ENCODE assay signal across 1 cellular context in genomic region chr12:109716512-109717389, GRCh38.
TF ChIP-seq lines count a peak whose summit lies in the region.

No MANE protein-coding gene starts in this region.

TF ChIP-seq in GM23338, 12 proteins besides CTCF, POLR2A, EP300 and RAD21 (continued from another document):
- TF ChIP-seq ZNF462 (CRISPR knock-in tag; IDR thresholded peaks at IDR 0.05) (no peak), CREB1 (CRISPR knock-in tag; IDR thresholded peaks at IDR 0.05; ENCODE audit: low read depth) (no peak), ZNF331 (CRISPR knock-in tag; IDR thresholded peaks at IDR 0.05; ENCODE audit: low read depth) (no peak), REST (IDR thresholded peaks at IDR 0.05; ENCODE audit: unreplicated experiment) (no peak), ETS1 (IDR thresholded peaks at IDR 0.05) (no peak), POLR2AphosphoS5 (IDR thresholded peaks at IDR 0.05; ENCODE audit: low read depth) (no peak), ZNF114 (CRISPR knock-in tag; IDR thresholded peaks at IDR 0.05) (no peak), EZH2phosphoT487 (IDR thresholded peaks at IDR 0.05; ENCODE audit: unreplicated experiment) (no peak), EZH2 (IDR thresholded peaks at IDR 0.05; ENCODE audit: low read depth, unreplicated experiment) (no peak), NANOG (IDR thresholded peaks at IDR 0.05; ENCODE audit: borderline replicate concordance) (no peak)
